13 cellular contexts compared by ENCODE assay signal in genomic region chr1:168966217-168966616, GRCh38.
DNase-seq lines count a peak whose midpoint lies in the region; ATAC-seq and TF ChIP-seq lines count a peak whose summit lies in the region.
"Had no signal": no experiment of that assay in that cellular context is flagged by ENCODE, and none has a peak within 500 bp of the region (broad histone marks: within the 10 kb centered on the region; RNA-seq: fewer than 3 reads in every experiment).

No MANE protein-coding gene starts in this region.

- no peaks in the 10 kb centered on the region for H3K4me1 Mint-ChIP-seq in stimulated activated memory B cell treated with anti-CD40 and anti-IgM and Interleukin-4, amounts not matched to agents 10 μg/mL and 1 μg/mL and 100 μg/mL, for 72 hours
- H3K4me1 Mint-ChIP-seq: CD4-positive, CD25-positive, alpha-beta regulatory T cell had no signal

- 0 out of 6 replicates have a peak, but pooled peaks of 1 of the 3 experiments have one; percentile 14 for TF ChIP-seq CTCF in HCT116 (IDR thresholded peaks at IDR 0.05 in 2 of 3, conservative IDR thresholded peaks at IDR 0.05 in 1 of 3; ENCODE audit: borderline replicate concordance in 1 of 3, insufficient read depth in 1 of 3, low read depth in 2 of 3, low read length in 2 of 3)
- TF ChIP-seq CTCF in WERI-Rb-1 (IDR thresholded peaks at IDR 0.05; ENCODE audit: low read depth, low read length), result no peak

- H3K9me3 ChIP-seq in HCT116 (ENCODE audit: control insufficient read depth in 1 of 2, insufficient read depth in 1 of 2, low read depth in 1 of 2, low read length in 2 of 2) (no peaks in the 10 kb centered on the region), WERI-Rb-1 (ENCODE audit: severe bottlenecking) (no peaks in the 10 kb centered on the region)
- H3K9me3 ChIP-seq: BLaER1 treated with 17β-estradiol and CSF1 and Interleukin-3, amounts not matched to agents 10 nM and 100 nM had no signal

- no peak overlapping the region for H3K27ac ChIP-seq in HCT116 (ENCODE audit: low read depth, low read length)
- no peak overlapping the region for H3K27ac ChIP-seq in WERI-Rb-1
- H3K27ac ChIP-seq: BLaER1 treated with 17β-estradiol and CSF1 and Interleukin-3, amounts not matched to agents 10 nM and 100 nM had no signal

- no peaks in the 10 kb centered on the region for H3K27me3 ChIP-seq in HCT116 (ENCODE audit: insufficient read depth, low read length)
- H3K27me3 ChIP-seq in WERI-Rb-1 (ENCODE audit: insufficient read depth, low read depth, severe bottlenecking), result no peaks in the 10 kb centered on the region
- H3K27me3 ChIP-seq: BLaER1 treated with 17β-estradiol and CSF1 and Interleukin-3, amounts not matched to agents 10 nM and 100 nM had no signal

- peak; percentile 6 for DNase-seq in NCI-H510A treated with DMSO at 0.1 percent for 48 hours (lab: John Stamatoyannopoulos, UW)
- no peak for DNase-seq in NCI-H510A (lab: John Stamatoyannopoulos, UW)
- DNase-seq in HCT116 (ENCODE audit: low read depth, low spot score), result peak; percentile 6
- DNase-seq in WERI-Rb-1, result peak; percentile 22
- no peak for DNase-seq in T-helper 1 cell
- DNase-seq: ACHN; Calu3; CD4-positive, CD25-positive, alpha-beta regulatory T cell; HCEC 1CT had no signal

- peak; percentile 69 for ATAC-seq in HCT116
- ATAC-seq in stimulated activated memory B cell treated with anti-CD40 and anti-IgM and Interleukin-4, amounts not matched to agents 10 μg/mL and 1 μg/mL and 100 μg/mL, for 72 hours, result peak; percentile 39
- ATAC-seq in HG02970 (IDR thresholded peaks at IDR 0.05; ENCODE audit: low FRiP score, unreplicated experiment), result no peak
- no peak for ATAC-seq in HG03571 (IDR thresholded peaks at IDR 0.05; ENCODE audit: unreplicated experiment)

- H3K9me2 ChIP-seq in HCT116 (ENCODE audit: insufficient read depth), result no peaks in the 10 kb centered on the region

- TF ChIP-seq POLR2A in HCT116 (IDR thresholded peaks at IDR 0.05; ENCODE audit: borderline replicate concordance, extremely low read depth, insufficient read depth, insufficient read length), result no peak

- H4K20me1 ChIP-seq in HCT116 (ENCODE audit: insufficient read depth), result no peaks in the 10 kb centered on the region
- H4K20me1 ChIP-seq: BLaER1 treated with 17β-estradiol and CSF1 and Interleukin-3, amounts not matched to agents 10 nM and 100 nM had no signal

- TF ChIP-seq RAD21 in HCT116 (IDR thresholded peaks at IDR 0.05; ENCODE audit: low read depth), result 0 out of 2 replicates have a peak, but pooled peaks have one; percentile 5

- no peak overlapping the region for H3K4me3 Mint-ChIP-seq in stimulated activated memory B cell treated with anti-CD40 and anti-IgM and Interleukin-4, amounts not matched to agents 10 μg/mL and 1 μg/mL and 100 μg/mL, for 72 hours
- H3K4me3 Mint-ChIP-seq: CD4-positive, CD25-positive, alpha-beta regulatory T cell had no signal

- H3K4me3 ChIP-seq in HCT116 (replicated peaks in 1 of 2; ENCODE audit: low read depth in 1 of 2, low read length in 2 of 2) (no peak overlapping the region), WERI-Rb-1 (ENCODE audit: low read depth, low read length) (no peak overlapping the region)
- H3K4me3 ChIP-seq: BLaER1 treated with 17β-estradiol and CSF1 and Interleukin-3, amounts not matched to agents 10 nM and 100 nM had no signal

- no peaks in the 10 kb centered on the region for H3K36me3 Mint-ChIP-seq in stimulated activated memory B cell treated with anti-CD40 and anti-IgM and Interleukin-4, amounts not matched to agents 10 μg/mL and 1 μg/mL and 100 μg/mL, for 72 hours
- H3K36me3 Mint-ChIP-seq: CD4-positive, CD25-positive, alpha-beta regulatory T cell had no signal

- no peak overlapping the region for H2AFZ ChIP-seq in HCT116 (ENCODE audit: low read depth, low read length, poor library complexity, severe bottlenecking)

- H3K79me2 ChIP-seq in HCT116 (ENCODE audit: insufficient read depth, low read length), result no peaks in the 10 kb centered on the region

- H3K9ac ChIP-seq in HCT116 (ENCODE audit: low read length), result no peak overlapping the region
- H3K9ac ChIP-seq: BLaER1 treated with 17β-estradiol and CSF1 and Interleukin-3, amounts not matched to agents 10 nM and 100 nM had no signal

- H3K27me3 Mint-ChIP-seq in stimulated activated memory B cell treated with anti-CD40 and anti-IgM and Interleukin-4, amounts not matched to agents 10 μg/mL and 1 μg/mL and 100 μg/mL, for 72 hours, result peaks cover 16% of the 10 kb centered on the region
- H3K27me3 Mint-ChIP-seq: CD4-positive, CD25-positive, alpha-beta regulatory T cell had no signal

- intact Hi-C loops in HCT116 (cut with micrococcal nuclease), result no loop called here

- RAD21 ChIA-PET in HCT116 (lab: Charles Lee; ENCODE audit: low non-redundant PET in 1 of 2, low total read pairs in 2 of 2, uncharacterized antibody in 2 of 2, unreplicated experiment in 2 of 2), result no interaction called here

- no peaks in the 10 kb centered on the region for H3K36me3 ChIP-seq in HCT116 (ENCODE audit: control insufficient read depth in 1 of 2, insufficient read depth in 2 of 2, low read length in 2 of 2)
- H3K36me3 ChIP-seq in WERI-Rb-1, result no peaks in the 10 kb centered on the region
- H3K36me3 ChIP-seq: BLaER1 treated with 17β-estradiol and CSF1 and Interleukin-3, amounts not matched to agents 10 nM and 100 nM had no signal

- H3K4me1 ChIP-seq in HCT116 (ENCODE audit: control insufficient read depth in 1 of 2, insufficient read depth in 2 of 2, low read length in 2 of 2), result no peaks in the 10 kb centered on the region

- POLR2A ChIA-PET in HCT116 (lab: Charles Lee), result no interaction called here

- BruUV-seq in HCT116 (replicated peaks; lab: Mats Ljungman, UMichigan), result no TSS peak

- CTCF ChIA-PET in HCT116 (lab: Charles Lee), result no interaction called here

- H3K4me2 ChIP-seq in HCT116 (ENCODE audit: low read length), result no peak overlapping the region
- H3K4me2 ChIP-seq: BLaER1 treated with 17β-estradiol and CSF1 and Interleukin-3, amounts not matched to agents 10 nM and 100 nM had no signal

- no peak overlapping the region for H3K27ac Mint-ChIP-seq in stimulated activated memory B cell treated with anti-CD40 and anti-IgM and Interleukin-4, amounts not matched to agents 10 μg/mL and 1 μg/mL and 100 μg/mL, for 72 hours
- H3K27ac Mint-ChIP-seq: CD4-positive, CD25-positive, alpha-beta regulatory T cell had no signal

- H3K9me3 Mint-ChIP-seq in stimulated activated memory B cell treated with anti-CD40 and anti-IgM and Interleukin-4, amounts not matched to agents 10 μg/mL and 1 μg/mL and 100 μg/mL, for 72 hours, result no peaks in the 10 kb centered on the region

TF ChIP-seq in HCT116, 20 proteins besides CTCF, POLR2A, EP300 and RAD21:
- TF ChIP-seq MAX (IDR thresholded peaks at IDR 0.05) (no peak), ELF1 (IDR thresholded peaks at IDR 0.05; ENCODE audit: borderline replicate concordance, low read depth) (no peak), ZNF274 (IDR thresholded peaks at IDR 0.05; ENCODE audit: low read depth, low read length) (no peak), TCF7L2 (IDR thresholded peaks at IDR 0.05; ENCODE audit: borderline replicate concordance, extremely low read depth, insufficient read depth, insufficient read length) (no peak), YY1 (IDR thresholded peaks at IDR 0.05; ENCODE audit: extremely low read depth, insufficient replicate concordance, low read depth, low read length) (no peak), FOSL1 (IDR thresholded peaks at IDR 0.05; ENCODE audit: low read depth) (no peak), POLR2AphosphoS5 (IDR thresholded peaks at IDR 0.05; ENCODE audit: low read depth, low read length) (no peak), JUND (IDR thresholded peaks at IDR 0.05) (no peak), CBX3 (IDR thresholded peaks at IDR 0.05; ENCODE audit: low read depth) (no peak)
- TF ChIP-seq, protein P1, sequence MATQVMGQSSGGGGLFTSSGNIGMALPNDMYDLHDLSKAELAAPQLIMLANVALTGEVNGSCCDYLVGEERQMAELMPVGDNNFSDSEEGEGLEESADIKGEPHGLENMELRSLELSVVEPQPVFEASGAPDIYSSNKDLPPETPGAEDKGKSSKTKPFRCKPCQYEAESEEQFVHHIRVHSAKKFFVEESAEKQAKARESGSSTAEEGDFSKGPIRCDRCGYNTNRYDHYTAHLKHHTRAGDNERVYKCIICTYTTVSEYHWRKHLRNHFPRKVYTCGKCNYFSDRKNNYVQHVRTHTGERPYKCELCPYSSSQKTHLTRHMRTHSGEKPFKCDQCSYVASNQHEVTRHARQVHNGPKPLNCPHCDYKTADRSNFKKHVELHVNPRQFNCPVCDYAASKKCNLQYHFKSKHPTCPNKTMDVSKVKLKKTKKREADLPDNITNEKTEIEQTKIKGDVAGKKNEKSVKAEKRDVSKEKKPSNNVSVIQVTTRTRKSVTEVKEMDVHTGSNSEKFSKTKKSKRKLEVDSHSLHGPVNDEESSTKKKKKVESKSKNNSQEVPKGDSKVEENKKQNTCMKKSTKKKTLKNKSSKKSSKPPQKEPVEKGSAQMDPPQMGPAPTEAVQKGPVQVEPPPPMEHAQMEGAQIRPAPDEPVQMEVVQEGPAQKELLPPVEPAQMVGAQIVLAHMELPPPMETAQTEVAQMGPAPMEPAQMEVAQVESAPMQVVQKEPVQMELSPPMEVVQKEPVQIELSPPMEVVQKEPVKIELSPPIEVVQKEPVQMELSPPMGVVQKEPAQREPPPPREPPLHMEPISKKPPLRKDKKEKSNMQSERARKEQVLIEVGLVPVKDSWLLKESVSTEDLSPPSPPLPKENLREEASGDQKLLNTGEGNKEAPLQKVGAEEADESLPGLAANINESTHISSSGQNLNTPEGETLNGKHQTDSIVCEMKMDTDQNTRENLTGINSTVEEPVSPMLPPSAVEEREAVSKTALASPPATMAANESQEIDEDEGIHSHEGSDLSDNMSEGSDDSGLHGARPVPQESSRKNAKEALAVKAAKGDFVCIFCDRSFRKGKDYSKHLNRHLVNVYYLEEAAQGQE (IDR thresholded peaks at IDR 0.05; ENCODE audit: low read depth), result no peak
TF ChIP-seq in HCT116: peak in this region for 0.

Comparison
In these comparisons a context has a peak if more than half of its experiments do, and no peak if none do; other contexts are left out.
1. DNase-seq: peak in NCI-H510A treated with DMSO at 0.1 percent for 48 hours (single experiment), HCT116 (single experiment) and WERI-Rb-1 (single experiment); none in NCI-H510A (single experiment) and T-helper 1 cell (0 of 5).
2. ATAC-seq: peak in HCT116 (single experiment) and stimulated activated memory B cell treated with anti-CD40 and anti-IgM and Interleukin-4, amounts not matched to agents 10 μg/mL and 1 μg/mL and 100 μg/mL, for 72 hours (single experiment); none in HG02970 (single experiment) and HG03571 (single experiment).